In genomic region chr12:81229718-81230117, GRCh38 we compare ENCODE assay signal across 27 cellular contexts.
DNase-seq lines count a peak whose midpoint lies in the region; ATAC-seq and TF ChIP-seq lines count a peak whose summit lies in the region.
"Had no signal": no experiment of that assay in that cellular context is flagged by ENCODE, and none has a peak within 500 bp of the region (broad histone marks: within the 10 kb centered on the region; RNA-seq: fewer than 3 reads in every experiment).

No MANE protein-coding gene starts in this region.

- no peaks in the 10 kb centered on the region for H4K20me1 ChIP-seq in fibroblast of lung (ENCODE audit: control insufficient read depth, extremely low read depth, insufficient read depth, low read length)

- no peak for TF ChIP-seq CTCF in fibroblast of lung (conservative IDR thresholded peaks at IDR 0.05 in 1 of 2, IDR thresholded peaks at IDR 0.05 in 1 of 2; ENCODE audit: low read depth in 1 of 2, low read length in 2 of 2)

- no peaks in the 10 kb centered on the region for H3K36me3 ChIP-seq in fibroblast of lung (ENCODE audit: control insufficient read depth, insufficient read depth, low read length)

- DNase-seq in SIG-M5 treated with dmso at 0.1 percent for 504 hours (lab: John Stamatoyannopoulos, UW; ENCODE audit: unreplicated experiment) (peak; percentile 3), SIG-M5 (lab: John Stamatoyannopoulos, UW) (no peak), NCI-H69 (lab: John Stamatoyannopoulos, UW) (peak; percentile 77), fibroblast of lung (ENCODE audit: low read depth in 2 of 2) (no peak), head of caudate nucleus (no peak), A172 (ENCODE audit: low spot score) (no peak)
- DNase-seq: activated CD8-positive, alpha-beta memory T cell treated with anti-CD3 and anti-CD28 coated beads, Interleukin-2, amount 10 ng/mL, durations not matched to agents 7 days and 5 days; activated gamma-delta T cell; activated naive CD8-positive, alpha-beta T cell treated with anti-CD3 and anti-CD28 coated beads, Interleukin-2, amount 10 ng/mL, durations not matched to agents 7 days and 5 days; activated T-cell treated with anti-CD3 and anti-CD28 coated beads, Interleukin-2, amount 50 U/mL, for 4 hours; AML-193; CD4-positive, CD25-positive, alpha-beta regulatory T cell; immature natural killer cell; left cardiac atrium; mammary epithelial cell; mucosa of descending colon; natural killer cell; NCI-H1105; NCI-H774; T-helper 1 cell; upper lobe of right lung had no signal

- no peaks in the 10 kb centered on the region for H3K4me1 ChIP-seq in fibroblast of lung (ENCODE audit: control insufficient read depth, extremely low read depth, insufficient read depth, low read length)
- H3K4me1 ChIP-seq: A549, ascending aorta, upper lobe of right lung had no signal

- H3K9ac ChIP-seq in fibroblast of lung (ENCODE audit: insufficient read depth, low read length), result no peak overlapping the region

- peak overlapping the region; percentile 14 for H2AFZ ChIP-seq in fibroblast of lung (ENCODE audit: low read length)

- no peak overlapping the region for H3K27ac ChIP-seq in fibroblast of lung (ENCODE audit: insufficient read depth, low read length)
- H3K27ac ChIP-seq: A549, ascending aorta, SK-N-MC, upper lobe of right lung had no signal

- intact Hi-C loops in head of caudate nucleus (cut with DNase I), result no loop called here

- no peak overlapping the region for H3K4me2 ChIP-seq in fibroblast of lung (ENCODE audit: extremely low read depth, insufficient read depth, low read length)
- H3K4me2 ChIP-seq: A549 had no signal

- no peaks in the 10 kb centered on the region for H3K79me2 ChIP-seq in fibroblast of lung (ENCODE audit: control insufficient read depth, insufficient read depth, low read length)

- no peaks in the 10 kb centered on the region for H3K27me3 ChIP-seq in fibroblast of lung (ENCODE audit: control insufficient read depth, insufficient read depth, low read length)
- H3K27me3 ChIP-seq: ascending aorta, upper lobe of right lung had no signal

- H3K9me3 ChIP-seq in fibroblast of lung (ENCODE audit: control insufficient read depth, insufficient read depth, low read depth, low read length), result no peaks in the 10 kb centered on the region
- H3K9me3 ChIP-seq: A549, ascending aorta, mucosa of descending colon, upper lobe of right lung had no signal

- ATAC-seq in GM18498 (IDR thresholded peaks at IDR 0.05; ENCODE audit: unreplicated experiment) (no peak), GM19455 (IDR thresholded peaks at IDR 0.05; ENCODE audit: unreplicated experiment) (no peak)
- ATAC-seq: A549; activated CD8-positive, alpha-beta memory T cell treated with anti-CD3 and anti-CD28 coated beads, Interleukin-2, amount 10 ng/mL, durations not matched to agents 7 days and 5 days; activated T-cell treated with anti-CD3 and anti-CD28 coated beads, Interleukin-2, amount 50 U/mL, for 4 hours; left cardiac atrium; mucosa of descending colon; natural killer cell; stimulated activated memory B cell treated with anti-CD40 and anti-IgM and Interleukin-4, amounts not matched to agents 10 μg/mL and 1 μg/mL and 100 μg/mL, for 72 hours; upper lobe of right lung had no signal

- H3K4me3 ChIP-seq in fibroblast of lung (replicated peaks in 1 of 4; ENCODE audit: control extremely low read depth in 1 of 4, insufficient read depth in 1 of 4, low read depth in 3 of 4, low read length in 4 of 4), result no peak overlapping the region
- H3K4me3 ChIP-seq: A549, ascending aorta, mucosa of descending colon, SK-N-MC, upper lobe of right lung had no signal

Comparison
In these comparisons a context has a peak if more than half of its experiments do, and no peak if none do; other contexts are left out.
1. DNase-seq: peak in SIG-M5 treated with dmso at 0.1 percent for 504 hours (single experiment) and NCI-H69 (single experiment); none in SIG-M5 (single experiment), fibroblast of lung (0 of 2), head of caudate nucleus (0 of 42) and A172 (single experiment).